Comparison of ENCODE assay signal across 16 cellular contexts in the genomic region with DNA sequence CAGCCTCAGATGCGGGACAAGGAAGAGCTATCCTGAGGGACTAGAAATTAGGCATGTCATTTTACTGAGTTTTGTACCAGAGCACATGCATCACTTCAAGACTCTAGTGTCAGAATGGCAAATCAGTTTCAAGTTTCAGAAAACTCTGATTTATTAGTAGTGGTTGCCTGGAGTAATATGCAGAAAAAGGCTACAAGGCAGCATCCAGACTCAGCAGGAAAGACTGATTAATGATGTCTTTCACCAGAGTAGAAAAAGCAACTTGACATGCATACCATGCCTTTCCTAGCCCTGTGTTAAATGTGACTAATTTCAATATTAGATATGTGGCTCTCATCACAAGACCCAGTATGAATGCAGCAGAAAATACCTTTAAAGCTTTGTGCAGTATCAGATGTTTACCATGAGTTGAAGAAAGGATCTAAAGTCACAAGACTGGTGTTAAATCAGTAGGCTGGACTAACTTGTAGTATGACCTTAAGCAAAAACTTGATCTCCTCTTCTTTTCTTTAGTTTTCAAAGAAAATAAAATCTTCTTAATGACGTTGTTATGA.
A peak's percentile ranks its signal among the peaks of the same experiment; 100 is the strongest.
DNase-seq lines count a peak whose midpoint lies in the region; ATAC-seq and TF ChIP-seq lines count a peak whose summit lies in the region.
"Had no signal": no experiment of that assay in that cellular context is flagged by ENCODE, and none has a peak within 500 bp of the region (broad histone marks: within the 10 kb centered on the region; RNA-seq: fewer than 3 reads in every experiment).

No MANE protein-coding gene starts in this region.

- no peak for ATAC-seq in HG03045 (IDR thresholded peaks at IDR 0.05; ENCODE audit: unreplicated experiment)
- ATAC-seq: K562 had no signal

- no peak overlapping the region for H3K4me2 ChIP-seq in SK-N-SH

- H3K79me2 ChIP-seq in SK-N-SH (ENCODE audit: insufficient read depth), result peaks cover 3% of the 10 kb centered on the region; the same call in 1 of the 2 replicates

- H3K27me3 ChIP-seq in A673 (replicated peaks; ENCODE audit: insufficient read depth, low read depth, low read length, poor library complexity) (no peaks in the 10 kb centered on the region), SK-N-SH (ENCODE audit: insufficient read depth) (no peaks in the 10 kb centered on the region)
- H3K27me3 ChIP-seq: BE2C had no signal

- H3F3A ChIP-seq in SK-N-SH (replicated peaks; ENCODE audit: insufficient read depth), result no peaks in the 10 kb centered on the region

- H3K27ac ChIP-seq in A673 (ENCODE audit: low read depth, low read length, poor library complexity, severe bottlenecking), result peak overlapping the region; percentile 1
- H3K27ac ChIP-seq in SK-N-SH (ENCODE audit: low read depth in 2 of 2, low read length in 1 of 2), result no peak overlapping the region

- DNase-seq in A673 (ENCODE audit: low spot score) (peak; percentile 75), SK-N-SH (no peak), foreskin melanocyte (peak; percentile 61), retinal pigment epithelial cell (ENCODE audit: low read depth) (peak; percentile 52)
- DNase-seq in stimulated activated CD4-positive, alpha-beta T cell treated with anti-CD3 and anti-CD28 coated beads, Interleukin-4, amount 100 ng/mL, for 4 hours, result no peak
- no peak for DNase-seq in activated CD4-positive, alpha-beta T cell treated with anti-CD3 and anti-CD28 coated beads for 48 hours
- DNase-seq: ACHN; BE2C; C1 segment of cervical spinal cord; Caco-2; CD4-positive, CD25-positive, alpha-beta regulatory T cell; CD8-positive, alpha-beta memory T cell; HCEC 1CT; IMR-90 had no signal

- POLR2A ChIA-PET in A673 (lab: Charles Lee; ENCODE audit: low non-redundant PET) (interaction anchor here (0.7 kb wide), 1 partner anchor 41 kb away, joined by 3 read pairs; no protein-coding TSS in a partner anchor), SK-N-SH (lab: Yijun Ruan, JAX) (interaction anchor here (0.6 kb wide), 1 partner anchor 11 kb away, joined by 3 read pairs; no protein-coding TSS in a partner anchor)

- TF ChIP-seq RAD21 in SK-N-SH (IDR thresholded peaks at IDR 0.05; ENCODE audit: low read length), result no peak

- no peaks in the 10 kb centered on the region for H3K9me2 ChIP-seq in SK-N-SH

- TF ChIP-seq EP300 in SK-N-SH (IDR thresholded peaks at IDR 0.05; ENCODE audit: borderline replicate concordance in 1 of 2, low read depth in 1 of 2, low read length in 1 of 2), result no peak

- no peaks in the 10 kb centered on the region for H3K9me3 ChIP-seq in A673 (ENCODE audit: low read depth, low read length, poor library complexity, severe bottlenecking)
- no peaks in the 10 kb centered on the region for H3K9me3 ChIP-seq in SK-N-SH
- H3K9me3 ChIP-seq: BE2C, Caco-2 had no signal

- H3K4me1 ChIP-seq in A673 (ENCODE audit: insufficient read depth, low read length, poor library complexity, severe bottlenecking), result peaks cover 46% of the 10 kb centered on the region
- H3K4me1 ChIP-seq in SK-N-SH (ENCODE audit: control insufficient read depth in 1 of 2, insufficient read depth in 2 of 2, low read depth in 1 of 2, low read length in 1 of 2), result no peaks in the 10 kb centered on the region; a peak in 2 of 4 replicates
- H3K4me1 ChIP-seq: BE2C, Caco-2 had no signal

- no TSS peak for BruUV-seq in A673 (replicated peaks; lab: Mats Ljungman, UMichigan)

- H3K36me3 ChIP-seq in A673 (ENCODE audit: insufficient read depth, low read length, poor library complexity, severe bottlenecking), result no peaks in the 10 kb centered on the region
- no peaks in the 10 kb centered on the region for H3K36me3 ChIP-seq in SK-N-SH (replicated peaks in 1 of 2; ENCODE audit: control insufficient read depth in 1 of 2, insufficient read depth in 2 of 2, low read length in 1 of 2)
- H3K36me3 ChIP-seq: BE2C had no signal

- H3K4me3 ChIP-seq in A673 (ENCODE audit: low read depth, low read length, poor library complexity, severe bottlenecking), result no peak overlapping the region
- no peak overlapping the region for H3K4me3 ChIP-seq in SK-N-SH (ENCODE audit: low read depth in 2 of 2, low read length in 1 of 2)
- no peak overlapping the region for H3K4me3 ChIP-seq in retinal pigment epithelial cell (ENCODE audit: low read length)
- H3K4me3 ChIP-seq: K562 had no signal

- no peak overlapping the region for H2AFZ ChIP-seq in SK-N-SH (ENCODE audit: low read depth)

- no peaks in the 10 kb centered on the region for H4K20me1 ChIP-seq in SK-N-SH (ENCODE audit: insufficient read depth)

- intact Hi-C loops in A673 (cut with micrococcal nuclease; ENCODE audit: unreplicated experiment), result loop anchor here (1.0 to 10.0 kb wide), 5 partner anchors 50 to 718 kb away; no protein-coding TSS in a partner anchor

- TF ChIP-seq CTCF in A673 (conservative IDR thresholded peaks at IDR 0.05; ENCODE audit: low read depth, low read length) (no peak), SK-N-SH (IDR thresholded peaks at IDR 0.05) (no peak), retinal pigment epithelial cell (conservative IDR thresholded peaks at IDR 0.05; ENCODE audit: low read depth, low read length) (no peak)

- CTCF ChIA-PET in A673 (lab: Charles Lee) (no interaction called here), SK-N-SH (lab: Yijun Ruan, JAX) (no interaction called here)

- no peak overlapping the region for H3K9ac ChIP-seq in SK-N-SH

- 92% methylated on average over 2 of the region's 2 CpGs for WGBS in SK-N-SH (ENCODE audit: low lambda C conversion rate)

TF ChIP-seq in SK-N-SH, 30 proteins besides CTCF, POLR2A, EP300 and RAD21:
- TF ChIP-seq, protein P1, sequence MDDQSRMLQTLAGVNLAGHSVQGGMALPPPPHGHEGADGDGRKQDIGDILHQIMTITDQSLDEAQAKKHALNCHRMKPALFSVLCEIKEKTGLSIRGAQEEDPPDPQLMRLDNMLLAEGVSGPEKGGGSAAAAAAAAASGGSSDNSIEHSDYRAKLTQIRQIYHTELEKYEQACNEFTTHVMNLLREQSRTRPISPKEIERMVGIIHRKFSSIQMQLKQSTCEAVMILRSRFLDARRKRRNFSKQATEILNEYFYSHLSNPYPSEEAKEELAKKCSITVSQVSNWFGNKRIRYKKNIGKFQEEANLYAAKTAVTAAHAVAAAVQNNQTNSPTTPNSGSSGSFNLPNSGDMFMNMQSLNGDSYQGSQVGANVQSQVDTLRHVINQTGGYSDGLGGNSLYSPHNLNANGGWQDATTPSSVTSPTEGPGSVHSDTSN (IDR thresholded peaks at IDR 0.05), result 0 out of 2 replicates have a peak, but pooled peaks have one; percentile 28
- TF ChIP-seq GATA2 (CRISPR knock-in tag; IDR thresholded peaks at IDR 0.05), result no peak
- no peak for TF ChIP-seq POLR2AphosphoS5 (IDR thresholded peaks at IDR 0.05; ENCODE audit: low read depth, low read length)

Comparison
In these comparisons a context has a peak if more than half of its experiments do, and no peak if none do; other contexts are left out.
1. DNase-seq: peak in A673 (single experiment), foreskin melanocyte (single experiment) and retinal pigment epithelial cell (single experiment); none in SK-N-SH (single experiment), stimulated activated CD4-positive, alpha-beta T cell treated with anti-CD3 and anti-CD28 coated beads, Interleukin-4, amount 100 ng/mL, for 4 hours (0 of 2) and activated CD4-positive, alpha-beta T cell treated with anti-CD3 and anti-CD28 coated beads for 48 hours (single experiment).